Comparison of ENCODE assay signal across 1 cellular context in the genomic region with DNA sequence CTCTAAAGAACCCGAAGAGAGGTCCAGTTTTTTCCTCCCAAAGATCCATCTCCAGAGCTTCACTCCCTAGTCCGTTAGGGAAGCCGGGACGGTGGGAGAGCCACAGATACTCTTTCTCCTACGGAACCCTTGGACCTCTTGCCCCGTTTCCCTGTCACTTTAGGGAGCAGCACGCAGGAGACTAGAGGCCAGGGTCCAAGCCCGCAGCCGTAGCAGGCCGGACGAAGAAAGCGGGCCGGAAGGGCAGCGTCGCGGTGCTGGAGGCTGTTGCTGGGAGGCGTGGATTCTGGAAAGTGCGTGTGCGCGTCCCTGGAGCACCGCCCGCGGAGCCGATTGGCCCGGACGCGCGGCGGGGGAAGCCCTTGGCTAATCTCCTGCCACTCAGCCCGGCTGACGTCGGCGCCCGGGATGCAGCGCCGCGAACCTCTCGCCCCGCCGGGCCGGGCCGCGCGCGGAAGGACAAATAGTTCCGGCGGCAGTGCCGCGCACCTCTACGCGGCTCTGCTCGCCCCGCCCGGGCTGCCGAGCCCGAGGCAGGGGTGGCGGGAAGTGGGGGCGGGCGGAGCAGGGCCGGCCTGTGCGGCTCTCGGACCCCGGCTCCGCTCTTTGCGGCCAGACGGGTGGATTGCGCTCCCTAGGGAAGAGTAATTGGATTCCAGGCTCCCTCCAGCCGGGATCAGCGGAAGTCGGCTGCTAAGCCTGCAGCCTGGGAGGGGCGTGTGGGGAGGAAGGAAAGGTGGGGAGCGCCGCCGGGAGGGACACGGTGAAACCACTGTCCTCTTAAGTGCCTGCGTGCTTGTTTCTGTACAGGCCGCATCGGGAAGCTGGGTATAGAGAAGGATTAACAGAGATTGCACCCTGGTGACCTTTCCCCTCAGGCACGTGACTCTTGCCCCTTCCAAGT.
A peak's percentile ranks its signal among the peaks of the same experiment; 100 is the strongest.
TF ChIP-seq lines count a peak whose summit lies in the region.

No MANE protein-coding gene starts in this region.

TF ChIP-seq in K562, 482 proteins besides CTCF, POLR2A, EP300 and RAD21 (continued from another document and continues in another):
- TF ChIP-seq JUND (IDR thresholded peaks at IDR 0.05; ENCODE audit: borderline replicate concordance, low read depth, low read length) (peak; percentile 38; the same call in 1 of the 2 replicates), JUND (tag; IDR thresholded peaks at IDR 0.05; ENCODE audit: borderline replicate concordance, low read depth, low read length) (peak; percentile 40; the same call in 1 of the 3 replicates), TSC22D4 (tag; IDR thresholded peaks at IDR 0.05) (no peak), PRMT5 (CRISPR knock-in tag; IDR thresholded peaks at IDR 0.05) (no peak), SIX5 (IDR thresholded peaks at IDR 0.05; ENCODE audit: borderline replicate concordance in 1 of 2, insufficient read depth in 1 of 2, low read depth in 1 of 2, low read length in 2 of 2) (no peak), RFX7 (CRISPR knock-in tag; IDR thresholded peaks at IDR 0.05) (no peak), PHB2 (IDR thresholded peaks at IDR 0.05; ENCODE audit: low read depth) (no peak), CCNT2 (IDR thresholded peaks at IDR 0.05; ENCODE audit: borderline replicate concordance, extremely low read depth, insufficient read length, low read depth, low read length) (peak; percentile 93), TFAM (CRISPR knock-in tag; conservative IDR thresholded peaks at IDR 0.05) (no peak), HNRNPUL1 (IDR thresholded peaks at IDR 0.05; ENCODE audit: low read length) (no peak), SLC30A9 (CRISPR knock-in tag; IDR thresholded peaks at IDR 0.05) (no peak), ZNF232 (CRISPR knock-in tag; IDR thresholded peaks at IDR 0.05) (no peak), KAT7 (CRISPR knock-in tag; IDR thresholded peaks at IDR 0.05; ENCODE audit: borderline replicate concordance) (peak; percentile 79; the same call in 1 of the 2 replicates), ZNF436 (CRISPR knock-in tag; IDR thresholded peaks at IDR 0.05) (no peak), RBM15 (IDR thresholded peaks at IDR 0.05; ENCODE audit: insufficient read depth, low read length) (no peak), ESRRB (CRISPR knock-in tag; IDR thresholded peaks at IDR 0.05; ENCODE audit: borderline replicate concordance) (no peak), DLX4 (CRISPR knock-in tag; IDR thresholded peaks at IDR 0.05) (no peak), SIRT6 (IDR thresholded peaks at IDR 0.05; ENCODE audit: low read depth, low read length) (no peak), CLOCK (CRISPR knock-in tag; IDR thresholded peaks at IDR 0.05; ENCODE audit: borderline replicate concordance) (no peak), HNRNPK (IDR thresholded peaks at IDR 0.05; ENCODE audit: low read depth, low read length, poor library complexity, severe bottlenecking) (no peak), NRF1 (conservative IDR thresholded peaks at IDR 0.05 in 1 of 2, IDR thresholded peaks at IDR 0.05 in 1 of 2) (peak; percentile 87 to 89), TAF1 (IDR thresholded peaks at IDR 0.05; ENCODE audit: control insufficient read depth, extremely low read depth, insufficient read depth, low read length, severe bottlenecking) (peak; percentile 80), RFX1 (IDR thresholded peaks at IDR 0.05) (peak; percentile 63), MEF2D (tag; conservative IDR thresholded peaks at IDR 0.05; ENCODE audit: low read depth) (no peak), PCBP1 (IDR thresholded peaks at IDR 0.05; ENCODE audit: low read depth, low read length, poor library complexity, severe bottlenecking) (peak; percentile 99), L3MBTL2 (IDR thresholded peaks at IDR 0.05) (peak; percentile 95), ETV5 (CRISPR knock-in tag; IDR thresholded peaks at IDR 0.05; ENCODE audit: low read depth) (peak; percentile 68), SIN3A (IDR thresholded peaks at IDR 0.05; ENCODE audit: borderline replicate concordance in 2 of 2, control insufficient read depth in 1 of 2, low read depth in 2 of 2, low read length in 2 of 2) (no peak), MTA2 (IDR thresholded peaks at IDR 0.05; ENCODE audit: low read depth) (0 out of 2 replicates have a peak, but pooled peaks have one; percentile 13), ZNF174 (CRISPR knock-in tag; IDR thresholded peaks at IDR 0.05) (no peak), ZNF165 (CRISPR knock-in tag; IDR thresholded peaks at IDR 0.05; ENCODE audit: borderline replicate concordance) (no peak), ZNF121 (CRISPR knock-in tag; conservative IDR thresholded peaks at IDR 0.05) (no peak), ZNF282 (CRISPR knock-in tag; IDR thresholded peaks at IDR 0.05) (0 out of 2 replicates have a peak, but pooled peaks have one; percentile 44), NEUROD1 (IDR thresholded peaks at IDR 0.05; ENCODE audit: borderline replicate concordance, low read depth, low read length, partially characterized antibody) (no peak), SMAD1 (IDR thresholded peaks at IDR 0.05; ENCODE audit: low read depth, low read length, partially characterized antibody) (no peak), MTF1 (CRISPR knock-in tag; IDR thresholded peaks at IDR 0.05; ENCODE audit: borderline replicate concordance) (no peak), XRCC4 (IDR thresholded peaks at IDR 0.05; ENCODE audit: extremely low read depth, insufficient read depth, insufficient read length) (no peak), ZNF668 (CRISPR knock-in tag; IDR thresholded peaks at IDR 0.05) (no peak), CHCHD3 (CRISPR knock-in tag; IDR thresholded peaks at IDR 0.05) (0 out of 2 replicates have a peak, but pooled peaks have one; percentile 33), ARID1B (IDR thresholded peaks at IDR 0.05) (no peak), ATF7 (IDR thresholded peaks at IDR 0.05) (peak; percentile 92), FUS (optimal IDR thresholded peaks at IDR 0.05; ENCODE audit: low read depth, low read length) (no peak), ELK1 (CRISPR knock-in tag; IDR thresholded peaks at IDR 0.05) (no peak), ZZZ3 (IDR thresholded peaks at IDR 0.05) (no peak), BRD9 (IDR thresholded peaks at IDR 0.05; ENCODE audit: low read depth, partially characterized antibody) (peak; percentile 29), TAF9B (IDR thresholded peaks at IDR 0.05; ENCODE audit: partially characterized antibody) (peak; percentile 46), ZNF311 (CRISPR knock-in tag; IDR thresholded peaks at IDR 0.05) (no peak), ZBTB7A (IDR thresholded peaks at IDR 0.05; ENCODE audit: borderline replicate concordance, control insufficient read depth, low read depth, low read length) (peak; percentile 76; the same call in 1 of the 2 replicates), DNMT1 (IDR thresholded peaks at IDR 0.05) (no peak), ZNF408 (CRISPR knock-in tag; IDR thresholded peaks at IDR 0.05; ENCODE audit: low read depth) (no peak), HDGF (IDR thresholded peaks at IDR 0.05) (no peak), NR2F6 (CRISPR knock-in tag; IDR thresholded peaks at IDR 0.05) (no peak), FOXJ2 (tag; IDR thresholded peaks at IDR 0.05) (no peak; the same call in 1 of the 2 replicates), ZNF41 (CRISPR knock-in tag; conservative IDR thresholded peaks at IDR 0.05) (no peak), CHD2 (IDR thresholded peaks at IDR 0.05; ENCODE audit: low read depth, low read length) (peak; percentile 87), TAL1 (IDR thresholded peaks at IDR 0.05) (no peak), ATF2 (CRISPR knock-in tag; IDR thresholded peaks at IDR 0.05) (no peak; the same call in 1 of the 2 replicates), NR2C1 (IDR thresholded peaks at IDR 0.05) (peak; percentile 93), NR2C1 (tag; IDR thresholded peaks at IDR 0.05) (peak; percentile 95), PHF21A (IDR thresholded peaks at IDR 0.05; ENCODE audit: borderline replicate concordance, low read depth) (peak; percentile 55; the same call in 1 of the 2 replicates), IRF2 (CRISPR knock-in tag; IDR thresholded peaks at IDR 0.05) (no peak), KLF16 (IDR thresholded peaks at IDR 0.05) (no peak)
- TF ChIP-seq, protein P1, sequence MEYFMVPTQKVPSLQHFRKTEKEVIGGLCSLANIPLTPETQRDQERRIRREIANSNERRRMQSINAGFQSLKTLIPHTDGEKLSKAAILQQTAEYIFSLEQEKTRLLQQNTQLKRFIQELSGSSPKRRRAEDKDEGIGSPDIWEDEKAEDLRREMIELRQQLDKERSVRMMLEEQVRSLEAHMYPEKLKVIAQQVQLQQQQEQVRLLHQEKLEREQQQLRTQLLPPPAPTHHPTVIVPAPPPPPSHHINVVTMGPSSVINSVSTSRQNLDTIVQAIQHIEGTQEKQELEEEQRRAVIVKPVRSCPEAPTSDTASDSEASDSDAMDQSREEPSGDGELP (CRISPR knock-in tag; IDR thresholded peaks at IDR 0.05; ENCODE audit: borderline replicate concordance): peak; percentile 77; the same call in 1 of the 2 replicates
- TF ChIP-seq, protein P2, sequence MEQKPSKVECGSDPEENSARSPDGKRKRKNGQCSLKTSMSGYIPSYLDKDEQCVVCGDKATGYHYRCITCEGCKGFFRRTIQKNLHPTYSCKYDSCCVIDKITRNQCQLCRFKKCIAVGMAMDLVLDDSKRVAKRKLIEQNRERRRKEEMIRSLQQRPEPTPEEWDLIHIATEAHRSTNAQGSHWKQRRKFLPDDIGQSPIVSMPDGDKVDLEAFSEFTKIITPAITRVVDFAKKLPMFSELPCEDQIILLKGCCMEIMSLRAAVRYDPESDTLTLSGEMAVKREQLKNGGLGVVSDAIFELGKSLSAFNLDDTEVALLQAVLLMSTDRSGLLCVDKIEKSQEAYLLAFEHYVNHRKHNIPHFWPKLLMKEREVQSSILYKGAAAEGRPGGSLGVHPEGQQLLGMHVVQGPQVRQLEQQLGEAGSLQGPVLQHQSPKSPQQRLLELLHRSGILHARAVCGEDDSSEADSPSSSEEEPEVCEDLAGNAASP (IDR thresholded peaks at IDR 0.05): no peak
- TF ChIP-seq, protein P3, sequence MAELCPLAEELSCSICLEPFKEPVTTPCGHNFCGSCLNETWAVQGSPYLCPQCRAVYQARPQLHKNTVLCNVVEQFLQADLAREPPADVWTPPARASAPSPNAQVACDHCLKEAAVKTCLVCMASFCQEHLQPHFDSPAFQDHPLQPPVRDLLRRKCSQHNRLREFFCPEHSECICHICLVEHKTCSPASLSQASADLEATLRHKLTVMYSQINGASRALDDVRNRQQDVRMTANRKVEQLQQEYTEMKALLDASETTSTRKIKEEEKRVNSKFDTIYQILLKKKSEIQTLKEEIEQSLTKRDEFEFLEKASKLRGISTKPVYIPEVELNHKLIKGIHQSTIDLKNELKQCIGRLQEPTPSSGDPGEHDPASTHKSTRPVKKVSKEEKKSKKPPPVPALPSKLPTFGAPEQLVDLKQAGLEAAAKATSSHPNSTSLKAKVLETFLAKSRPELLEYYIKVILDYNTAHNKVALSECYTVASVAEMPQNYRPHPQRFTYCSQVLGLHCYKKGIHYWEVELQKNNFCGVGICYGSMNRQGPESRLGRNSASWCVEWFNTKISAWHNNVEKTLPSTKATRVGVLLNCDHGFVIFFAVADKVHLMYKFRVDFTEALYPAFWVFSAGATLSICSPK (IDR thresholded peaks at IDR 0.05; ENCODE audit: borderline replicate concordance): no peak
- TF ChIP-seq, protein P4, sequence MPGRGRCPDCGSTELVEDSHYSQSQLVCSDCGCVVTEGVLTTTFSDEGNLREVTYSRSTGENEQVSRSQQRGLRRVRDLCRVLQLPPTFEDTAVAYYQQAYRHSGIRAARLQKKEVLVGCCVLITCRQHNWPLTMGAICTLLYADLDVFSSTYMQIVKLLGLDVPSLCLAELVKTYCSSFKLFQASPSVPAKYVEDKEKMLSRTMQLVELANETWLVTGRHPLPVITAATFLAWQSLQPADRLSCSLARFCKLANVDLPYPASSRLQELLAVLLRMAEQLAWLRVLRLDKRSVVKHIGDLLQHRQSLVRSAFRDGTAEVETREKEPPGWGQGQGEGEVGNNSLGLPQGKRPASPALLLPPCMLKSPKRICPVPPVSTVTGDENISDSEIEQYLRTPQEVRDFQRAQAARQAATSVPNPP (IDR thresholded peaks at IDR 0.05; ENCODE audit: borderline replicate concordance, insufficient read depth, insufficient read length): no peak
